ENCODE assay signal across 21 cellular contexts in genomic region chr11:46048198-46048597, GRCh38.
DNase-seq lines count a peak whose midpoint lies in the region; ATAC-seq, FAIRE-seq and TF ChIP-seq lines count a peak whose summit lies in the region.
"Had no signal": no experiment of that assay in that cellular context is flagged by ENCODE, and none has a peak within 500 bp of the region (broad histone marks: within the 10 kb centered on the region; RNA-seq: fewer than 3 reads in every experiment).

No MANE protein-coding gene starts in this region.

- ATAC-seq in left cardiac atrium, result no peak
- no peak for ATAC-seq in A549
- no peak for ATAC-seq in GM18870 (IDR thresholded peaks at IDR 0.05; ENCODE audit: unreplicated experiment)
- ATAC-seq: GM12878 had no signal

- peak overlapping the region; percentile 94 for H3K27ac ChIP-seq in cardiac muscle cell
- H3K27ac ChIP-seq in A549, result no peak overlapping the region
- H3K27ac ChIP-seq in esophagus (ENCODE audit: low read depth in 2 of 2, low read length in 1 of 2), result peak overlapping the region; percentile 31 to 33
- H3K27ac ChIP-seq: BLaER1 had no signal

- WGBS in A549 (ENCODE audit: missing lambda C conversion rate), result 100% methylated on average over 1 of the region's 1 CpG
- WGBS in esophagus, 2 donors, result 87 to 91% methylated on average over 1 of the region's 1 CpG

- intact Hi-C loops in left cardiac atrium (cut with DNase I), result no loop called here

- H3K9me3 ChIP-seq in cardiac muscle cell (ENCODE audit: low read depth), result no peaks in the 10 kb centered on the region
- H3K9me3 ChIP-seq in A549, result no peaks in the 10 kb centered on the region
- no peaks in the 10 kb centered on the region for H3K9me3 ChIP-seq in esophagus (ENCODE audit: control insufficient read depth in 2 of 2, insufficient read depth in 1 of 2, low read depth in 1 of 2, low read length in 1 of 2)
- H3K9me3 ChIP-seq: BE2C had no signal

- H3K4me3 ChIP-seq in cardiac muscle cell (no peak overlapping the region), A549 (no peak overlapping the region), esophagus (ENCODE audit: low read depth in 1 of 2, low read length in 2 of 2) (no peak overlapping the region)
- H3K4me3 ChIP-seq: BLaER1, GM12878 had no signal

- no peak for TF ChIP-seq CTCF in cardiac muscle cell (IDR thresholded peaks at IDR 0.05; ENCODE audit: low read depth, low read length)
- no peak for TF ChIP-seq CTCF in A549 (IDR thresholded peaks at IDR 0.05)

- no peak overlapping the region for H3K4me2 ChIP-seq in A549
- H3K4me2 ChIP-seq: BLaER1 had no signal

- TF ChIP-seq POLR2A in A549 (IDR thresholded peaks at IDR 0.05; ENCODE audit: low read length), result no peak

- no peaks in the 10 kb centered on the region for H3K36me3 ChIP-seq in cardiac muscle cell
- H3K36me3 ChIP-seq in esophagus (ENCODE audit: control insufficient read depth in 2 of 2, insufficient read depth in 2 of 2, low read length in 1 of 2), result peaks cover 0 to 2% of the 10 kb centered on the region in 2 donors
- H3K36me3 ChIP-seq: BE2C had no signal

- no peaks in the 10 kb centered on the region for H3K27me3 ChIP-seq in cardiac muscle cell
- no peaks in the 10 kb centered on the region for H3K27me3 ChIP-seq in esophagus (ENCODE audit: control insufficient read depth in 1 of 2, insufficient read depth in 2 of 2, low read length in 2 of 2)
- H3K27me3 ChIP-seq: BE2C, BLaER1 had no signal

- CTCF ChIA-PET in A549 (lab: Yijun Ruan, JAX), result interaction anchor here (0.7 to 0.9 kb wide), 2 partner anchors 84 to 192 kb away, joined by 3 read pairs; no protein-coding TSS in a partner anchor

- TF ChIP-seq RAD21 in A549 (conservative IDR thresholded peaks at IDR 0.05 in 1 of 2, IDR thresholded peaks at IDR 0.05 in 1 of 2), result no peak

- POLR2A ChIA-PET in A549 (lab: Yijun Ruan, JAX), result interaction anchor here (0.6 kb wide), 1 partner anchor 1874 kb away, joined by 3 read pairs; no protein-coding TSS in a partner anchor

- H3K4me1 ChIP-seq in cardiac muscle cell (ENCODE audit: low read depth) (peaks cover 51% of the 10 kb centered on the region), A549 (peaks cover 19% of the 10 kb centered on the region; the same call in 2 of the 3 replicates), esophagus (ENCODE audit: control insufficient read depth in 2 of 2, insufficient read depth in 2 of 2, low read length in 1 of 2) (peaks cover 0 to 4% of the 10 kb centered on the region in 2 donors)
- H3K4me1 ChIP-seq: BE2C, BLaER1 had no signal

- DNase-seq in cardiac muscle cell (ENCODE audit: low read depth in 1 of 2, low spot score in 1 of 2) (no peak), left cardiac atrium (no peak), A549 (ENCODE audit: low read depth in 1 of 2, low spot score in 1 of 2) (no peak), DMS 273 (lab: John Stamatoyannopoulos, UW; ENCODE audit: unreplicated experiment) (no peak), germinal center (ENCODE audit: low spot score) (no peak)
- DNase-seq: ACHN; BE2C; C1 segment of cervical spinal cord; CD4-positive, alpha-beta memory T cell; CD4-positive, CD25-positive, alpha-beta regulatory T cell; CD8-positive, alpha-beta memory T cell; COR-L47; DMS79 treated with DMSO at 0.1 percent for 48 hours; GF-D8 had no signal

- peak; percentile 46 for FAIRE-seq in A549 (lab: Jason Lieb, UNC)
- FAIRE-seq: G401.6, GM12878, GM18507, GM19239 had no signal

- no peak for TF ChIP-seq EP300 in A549 (IDR thresholded peaks at IDR 0.05)

TF ChIP-seq in A549, 52 proteins besides CTCF, POLR2A, EP300 and RAD21:
- no peak for TF ChIP-seq FOXS1 (CRISPR knock-in tag; IDR thresholded peaks at IDR 0.05)
- no peak for TF ChIP-seq CBX2 (IDR thresholded peaks at IDR 0.05; ENCODE audit: borderline replicate concordance, low read depth)
- TF ChIP-seq ESRRA (IDR thresholded peaks at IDR 0.05; ENCODE audit: borderline replicate concordance, low read length), result no peak
- TF ChIP-seq USF2 (IDR thresholded peaks at IDR 0.05), result no peak
- TF ChIP-seq HOXB13 (CRISPR knock-in tag; IDR thresholded peaks at IDR 0.05; ENCODE audit: low read depth), result no peak
- no peak for TF ChIP-seq CHD2 (IDR thresholded peaks at IDR 0.05; ENCODE audit: low read length, partially characterized antibody)
- TF ChIP-seq HOXB5 (CRISPR knock-in tag; IDR thresholded peaks at IDR 0.05), result no peak
- TF ChIP-seq RARB (CRISPR knock-in tag; IDR thresholded peaks at IDR 0.05), result no peak
- no peak for TF ChIP-seq RCOR1 (IDR thresholded peaks at IDR 0.05; ENCODE audit: low read depth, low read length)
- no peak for TF ChIP-seq GATA3 (IDR thresholded peaks at IDR 0.05; ENCODE audit: borderline replicate concordance)
- no peak for TF ChIP-seq NFE2L2 (conservative IDR thresholded peaks at IDR 0.05; ENCODE audit: low read length)
- TF ChIP-seq PHF8 (IDR thresholded peaks at IDR 0.05; ENCODE audit: borderline replicate concordance, low read depth), result no peak
- TF ChIP-seq RFX5 (IDR thresholded peaks at IDR 0.05), result no peak
- no peak for TF ChIP-seq HMGXB4 (CRISPR knock-in tag; IDR thresholded peaks at IDR 0.05; ENCODE audit: borderline replicate concordance)
- TF ChIP-seq ATOH8 (CRISPR knock-in tag; IDR thresholded peaks at IDR 0.05; ENCODE audit: low read depth), result no peak
- no peak for TF ChIP-seq CHD4 (IDR thresholded peaks at IDR 0.05; ENCODE audit: borderline replicate concordance)

Comparison
In these comparisons a context has a peak if more than half of its experiments do, and no peak if none do; other contexts are left out.
1. H3K27ac ChIP-seq: peak in cardiac muscle cell (single experiment) and esophagus (2 of 2); none in A549 (0 of 2).